ENCODE assay signal across 1 cellular context in genomic region chr2:26720322-26721166, GRCh38.
TF ChIP-seq lines count a peak whose summit lies in the region.

No MANE protein-coding gene starts in this region.

TF ChIP-seq in GM23338, 12 proteins besides CTCF, POLR2A, EP300 and RAD21:
- TF ChIP-seq ZNF462 (CRISPR knock-in tag; IDR thresholded peaks at IDR 0.05) (no peak), EZH2 (IDR thresholded peaks at IDR 0.05; ENCODE audit: low read depth, unreplicated experiment) (no peak)
